Comparison of ENCODE assay signal across 15 cellular contexts in genomic region chr22:49483946-49484345, GRCh38.
DNase-seq lines count a peak whose midpoint lies in the region; ATAC-seq and TF ChIP-seq lines count a peak whose summit lies in the region.
"Had no signal": no experiment of that assay in that cellular context is flagged by ENCODE, and none has a peak within 500 bp of the region (broad histone marks: within the 10 kb centered on the region; RNA-seq: fewer than 3 reads in every experiment).

No MANE protein-coding gene starts in this region.

- TF ChIP-seq EP300 in ovary (IDR thresholded peaks at IDR 0.05), result no peak

- 85 to 86% (median 86%) methylated on average over 6 of the region's 6 CpGs for WGBS in ovary, 3 donors

- H3K9me3 ChIP-seq in ovary, result no peaks in the 10 kb centered on the region
- H3K9me3 ChIP-seq: Caco-2 had no signal

- intact Hi-C loops in ovary (cut with DNase I), result no loop called here

- DNase-seq in NCI-H748 (lab: John Stamatoyannopoulos, UW; ENCODE audit: unreplicated experiment) (peak; percentile 49), NCI-H748 treated with DMSO at 0.1 percent for 48 hours (lab: John Stamatoyannopoulos, UW) (no peak), coronary artery (ENCODE audit: low spot score) (peak; percentile 55), mesenteric fat pad (ENCODE audit: low spot score) (peak; percentile 78), D341Med (ENCODE audit: low spot score) (no peak), ovary (no peak)
- DNase-seq: Caco-2; CD8-positive, alpha-beta memory T cell; DMS53; GF-D8; HCEC 1CT; HFFc6 had no signal

- TF ChIP-seq POLR2A in ovary (IDR thresholded peaks at IDR 0.05), result no peak

- no peaks in the 10 kb centered on the region for H3K36me3 ChIP-seq in ovary

- ATAC-seq in HG02938 (IDR thresholded peaks at IDR 0.05; ENCODE audit: unreplicated experiment), result no peak

- no peak overlapping the region for H3K4me3 ChIP-seq in coronary artery
- H3K4me3 ChIP-seq in ovary, result no peak overlapping the region

- no peak for TF ChIP-seq CTCF in coronary artery (IDR thresholded peaks at IDR 0.05)
- no peak for TF ChIP-seq CTCF in ovary (IDR thresholded peaks at IDR 0.05)

- no peaks in the 10 kb centered on the region for H3K27me3 ChIP-seq in ovary

- H3K27ac ChIP-seq in coronary artery, result no peak overlapping the region
- H3K27ac ChIP-seq in ovary, result no peak overlapping the region
- H3K27ac ChIP-seq: 22Rv1, HL-60 had no signal

- H3K4me1 ChIP-seq in ovary (ENCODE audit: insufficient read depth), result no peaks in the 10 kb centered on the region

Comparison
In these comparisons a context has a peak if more than half of its experiments do, and no peak if none do; other contexts are left out.
1. DNase-seq: peak in NCI-H748 (single experiment), coronary artery (single experiment) and mesenteric fat pad (single experiment); none in NCI-H748 treated with DMSO at 0.1 percent for 48 hours (single experiment), D341Med (single experiment) and ovary (0 of 5).